12 cellular contexts compared by ENCODE assay signal in the genomic region with DNA sequence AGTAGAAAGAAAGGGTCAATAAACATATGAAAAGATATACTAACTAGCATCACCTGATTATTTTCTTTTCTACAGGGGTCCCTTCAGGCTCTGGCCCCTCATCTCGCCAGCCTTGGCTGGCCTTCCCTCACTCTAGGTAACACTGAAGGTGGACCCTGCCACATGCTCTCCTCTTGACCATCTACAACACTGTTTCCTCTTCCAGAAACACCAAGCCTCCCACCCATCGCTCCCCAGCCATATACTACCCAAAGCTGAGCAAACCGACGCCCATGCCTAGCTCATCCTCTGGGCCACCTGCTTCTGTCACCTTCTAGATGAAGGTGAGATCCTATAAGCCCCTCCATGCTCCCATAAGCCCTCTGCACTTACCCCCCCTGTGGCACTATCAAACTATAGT.
"Had no signal": no experiment of that assay in that cellular context is flagged by ENCODE, and none has a peak within 500 bp of the region (broad histone marks: within the 10 kb centered on the region; RNA-seq: fewer than 3 reads in every experiment).

No MANE protein-coding gene starts in this region.

- H3K27me3 ChIP-seq: adrenal gland, esophagus squamous epithelium, hepatocyte, pancreas, sigmoid colon, tibial artery, uterus had no signal

- H3K9me3 ChIP-seq: adrenal gland, esophagus squamous epithelium, pancreas, sigmoid colon, tibial artery, uterus had no signal

- H3K79me2 ChIP-seq: hepatocyte had no signal

- H2AFZ ChIP-seq: hepatocyte had no signal

- H3K4me3 ChIP-seq: adrenal gland, esophagus squamous epithelium, hepatocyte, pancreas, sigmoid colon, tibial artery, uterus had no signal

- H3K4me2 ChIP-seq: hepatocyte had no signal

- H3K4me1 ChIP-seq: adrenal gland, tibial artery, uterus had no signal

- H3K36me3 ChIP-seq: uterus had no signal

- DNase-seq: activated CD4-positive, CD25-positive, alpha-beta regulatory T cell treated with anti-CD3 and anti-CD28 coated beads, Interleukin-2, amount 50 U/mL, for 72 hours; activated naive CD4-positive, alpha-beta T cell treated with Interleukin-2 at 50 U/mL for 16 hours; adrenal gland; esophagus squamous epithelium; pancreas; sigmoid colon; stimulated activated CD4-positive, alpha-beta T cell treated with anti-CD3 and anti-CD28 coated beads, Interleukin-1b, Interleukin-23, amount 100 ng/mL, for 48 hours; tibial artery; uterus had no signal

- H3K27ac ChIP-seq: adrenal gland, esophagus squamous epithelium, hepatocyte, pancreas, sigmoid colon, tibial artery, uterus had no signal

- FAIRE-seq: keratinocyte, pancreas had no signal

- ATAC-seq: left lobe of liver, pancreas had no signal
